32 cellular contexts compared by ENCODE assay signal in the genomic region with DNA sequence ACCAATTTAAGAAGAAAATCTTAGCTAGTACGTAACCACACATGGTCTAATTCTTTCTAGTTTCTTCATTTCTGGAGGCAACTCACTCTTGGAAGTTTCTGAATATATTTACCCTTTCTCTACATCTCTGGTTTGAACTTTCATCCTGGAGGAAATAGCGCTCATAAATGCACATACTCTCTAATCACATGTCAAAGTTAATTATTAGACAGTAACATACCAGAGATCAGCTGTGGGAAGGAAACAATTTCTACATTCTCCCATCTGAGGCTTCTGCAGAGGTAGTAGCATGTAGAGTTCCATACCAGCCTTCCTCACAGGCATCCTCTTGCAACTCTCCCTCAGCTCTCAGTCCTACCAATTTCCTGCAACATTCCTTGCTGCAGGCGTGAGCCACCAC.
DNase-seq lines count a peak whose midpoint lies in the region; ATAC-seq, FAIRE-seq and TF ChIP-seq lines count a peak whose summit lies in the region.
"Had no signal": no experiment of that assay in that cellular context is flagged by ENCODE, and none has a peak within 500 bp of the region (broad histone marks: within the 10 kb centered on the region; RNA-seq: fewer than 3 reads in every experiment).

No MANE protein-coding gene starts in this region.

- TF ChIP-seq CTCF in colonic mucosa (IDR thresholded peaks at IDR 0.05) = no peak
- no peak for TF ChIP-seq CTCF in mucosa of descending colon (IDR thresholded peaks at IDR 0.05)

- H3K4me1 ChIP-seq in colonic mucosa (peaks cover 5% of the 10 kb centered on the region), mucosa of descending colon (ENCODE audit: low read depth) (peaks cover 40% of the 10 kb centered on the region)
- H3K4me1 ChIP-seq: SJSA1 had no signal

- peaks cover 6% of the 10 kb centered on the region for H3K36me3 Mint-ChIP-seq in effector memory CD8-positive, alpha-beta T cell (ENCODE audit: insufficient read depth)

- H3K4me3 ChIP-seq in colonic mucosa = no peak overlapping the region
- H3K4me3 ChIP-seq in mucosa of descending colon = no peak overlapping the region
- H3K4me3 ChIP-seq: esophagus squamous epithelium, GM23248, lung, right atrium auricular region, SJSA1, thoracic aorta had no signal

- H3K9ac ChIP-seq in colonic mucosa (ENCODE audit: low read depth in 2 of 2, low read length in 2 of 2) = no peak overlapping the region
- H3K9ac ChIP-seq: GM23248 had no signal

- H3K27me3 ChIP-seq in colonic mucosa = no peaks in the 10 kb centered on the region
- H3K27me3 ChIP-seq: esophagus squamous epithelium, right atrium auricular region, SJSA1 had no signal

- no peak overlapping the region for H3K27ac Mint-ChIP-seq in effector memory CD8-positive, alpha-beta T cell
- H3K27ac Mint-ChIP-seq: activated T-cell treated with anti-CD3 and anti-CD28 coated beads, Interleukin-2, amount 50 U/mL, for 24 hours; endodermal cell had no signal

- intact Hi-C loops in colonic mucosa (cut with DNase I) = no loop called here
- intact Hi-C loops in mucosa of descending colon (cut with DNase I, micrococcal nuclease) = no loop called here

- FAIRE-seq in GM19239 (lab: Jason Lieb, UNC) = peak; percentile 60
- FAIRE-seq: frontal cortex, TTC549 had no signal

- no peak for DNase-seq in GM19239 (ENCODE audit: insufficient read length, low spot score)
- DNase-seq in colonic mucosa = no peak
- peak in 1 of 3 donors; percentile 26 for DNase-seq in mucosa of descending colon
- no peak for DNase-seq in mesenteric fat pad (ENCODE audit: low spot score)
- no peak for DNase-seq in activated CD4-positive, alpha-beta T cell treated with anti-CD3 and anti-CD28 coated beads, Interleukin-2, amount 50 U/mL, for 4 hours
- DNase-seq in effector memory CD8-positive, alpha-beta T cell = no peak
- DNase-seq in HEK293T (ENCODE audit: extremely low spot score) = no peak
- DNase-seq: activated CD4-positive, CD25-positive, alpha-beta regulatory T cell treated with anti-CD3 and anti-CD28 coated beads, Interleukin-2, amount 50 U/mL, for 72 hours; activated gamma-delta T cell treated with Interleukin-2 at 50 U/mL for 16 hours; activated T-cell treated with anti-CD3 and anti-CD28 coated beads, Interleukin-2, amount 50 U/mL, for 24 hours; AML-193; CD8-positive, alpha-beta memory T cell; DMS79; endodermal cell; esophagus squamous epithelium; GF-D8; GM23248; islet precursor cell; Kasumi-1; NCI-H187; NCI-H524 treated with DMSO at 0.1 percent for 48 hours; occipital lobe; stimulated activated CD4-positive, alpha-beta T cell treated with anti-CD3 and anti-CD28 coated beads, Interleukin-12 subunit alpha, Interleukin-12 subunit beta, amount 100 ng/mL, for 4 hours; stimulated activated CD4-positive, alpha-beta T cell treated with anti-CD3 and anti-CD28 coated beads, Interleukin-4, amount 100 ng/mL, for 24 hours; stimulated activated naive CD4-positive, alpha-beta T cell; T-helper 1 cell had no signal

- ATAC-seq in mucosa of descending colon = peak; percentile 84
- no peak for ATAC-seq in effector memory CD8-positive, alpha-beta T cell (replicated peaks)

- H3K36me3 ChIP-seq in colonic mucosa (no peaks in the 10 kb centered on the region), mucosa of descending colon (ENCODE audit: low read depth) (no peaks in the 10 kb centered on the region)
- H3K36me3 ChIP-seq: esophagus squamous epithelium, right atrium auricular region, thoracic aorta had no signal

- H3K27ac ChIP-seq in colonic mucosa = peak overlapping the region; percentile 54
- H3K27ac ChIP-seq: esophagus squamous epithelium, GM23248, right atrium auricular region, SJSA1, thoracic aorta had no signal

- H3K9me3 ChIP-seq in colonic mucosa (no peaks in the 10 kb centered on the region), mucosa of descending colon (no peaks in the 10 kb centered on the region)
- H3K9me3 ChIP-seq: esophagus squamous epithelium, right atrium auricular region, SJSA1, thoracic aorta had no signal

- no peaks in the 10 kb centered on the region for H3K27me3 Mint-ChIP-seq in effector memory CD8-positive, alpha-beta T cell
- H3K27me3 Mint-ChIP-seq: activated T-cell treated with anti-CD3 and anti-CD28 coated beads, Interleukin-2, amount 50 U/mL, for 24 hours; CD8-positive, alpha-beta memory T cell had no signal

- POLR2A ChIA-PET in HEK293T (lab: Yijun Ruan, JAX) = no interaction called here

- H3K4me1 Mint-ChIP-seq in effector memory CD8-positive, alpha-beta T cell (ENCODE audit: low read depth in 2 of 2) = peaks cover 15 to 20% of the 10 kb centered on the region in 2 donors

- H3K9me3 Mint-ChIP-seq in effector memory CD8-positive, alpha-beta T cell = no peaks in the 10 kb centered on the region
- H3K9me3 Mint-ChIP-seq: activated T-cell treated with anti-CD3 and anti-CD28 coated beads, Interleukin-2, amount 50 U/mL, for 24 hours had no signal

- H3K4me3 Mint-ChIP-seq in effector memory CD8-positive, alpha-beta T cell = no peak overlapping the region
- H3K4me3 Mint-ChIP-seq: activated T-cell treated with anti-CD3 and anti-CD28 coated beads, Interleukin-2, amount 50 U/mL, for 24 hours; endodermal cell had no signal

- CTCF ChIA-PET in HEK293T (lab: Yijun Ruan, JAX) = no interaction called here

TF ChIP-seq in HEK293T, 16 proteins besides CTCF, POLR2A, EP300 and RAD21:
- TF ChIP-seq ARNT (IDR thresholded peaks at IDR 0.05) (no peak), FOXK2 (IDR thresholded peaks at IDR 0.05) (no peak), L3MBTL2 (conservative IDR thresholded peaks at IDR 0.05) (no peak), ZNF384 (IDR thresholded peaks at IDR 0.05) (no peak), SUZ12 (IDR thresholded peaks at IDR 0.05) (no peak), HDGF (IDR thresholded peaks at IDR 0.05; ENCODE audit: borderline replicate concordance) (no peak), BHLHE40 (IDR thresholded peaks at IDR 0.05; ENCODE audit: borderline replicate concordance) (no peak), FOXM1 (IDR thresholded peaks at IDR 0.05; ENCODE audit: borderline replicate concordance) (no peak), FOXA1 (IDR thresholded peaks at IDR 0.05) (no peak), LEF1 (IDR thresholded peaks at IDR 0.05; ENCODE audit: borderline replicate concordance) (no peak), NFRKB (IDR thresholded peaks at IDR 0.05) (no peak), SP1 (IDR thresholded peaks at IDR 0.05) (no peak), ELF4 (IDR thresholded peaks at IDR 0.05) (no peak), CTBP1 (IDR thresholded peaks at IDR 0.05; ENCODE audit: borderline replicate concordance) (no peak)
- TF ChIP-seq, protein P1, sequence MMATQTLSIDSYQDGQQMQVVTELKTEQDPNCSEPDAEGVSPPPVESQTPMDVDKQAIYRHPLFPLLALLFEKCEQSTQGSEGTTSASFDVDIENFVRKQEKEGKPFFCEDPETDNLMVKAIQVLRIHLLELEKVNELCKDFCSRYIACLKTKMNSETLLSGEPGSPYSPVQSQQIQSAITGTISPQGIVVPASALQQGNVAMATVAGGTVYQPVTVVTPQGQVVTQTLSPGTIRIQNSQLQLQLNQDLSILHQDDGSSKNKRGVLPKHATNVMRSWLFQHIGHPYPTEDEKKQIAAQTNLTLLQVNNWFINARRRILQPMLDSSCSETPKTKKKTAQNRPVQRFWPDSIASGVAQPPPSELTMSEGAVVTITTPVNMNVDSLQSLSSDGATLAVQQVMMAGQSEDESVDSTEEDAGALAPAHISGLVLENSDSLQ (IDR thresholded peaks at IDR 0.05) = no peak
